In genomic region chr21:28635541-28635940, GRCh38 we compare ENCODE assay signal across 13 cellular contexts.
"Had no signal": no experiment of that assay in that cellular context is flagged by ENCODE, and none has a peak within 500 bp of the region (broad histone marks: within the 10 kb centered on the region; RNA-seq: fewer than 3 reads in every experiment).

No MANE protein-coding gene starts in this region.

- H3K4me1 Mint-ChIP-seq: nephron progenitor cell had no signal

- H3K27ac ChIP-seq: left lung had no signal

- H3K36me3 ChIP-seq: left lung, tibial nerve had no signal

- H3K27me3 Mint-ChIP-seq: activated CD8-positive, alpha-beta memory T cell treated with anti-CD3 and anti-CD28 coated beads, Interleukin-2, amount 10 ng/mL, durations not matched to agents 7 days and 5 days; activated T-cell treated with anti-CD3 and anti-CD28 coated beads, Interleukin-2, amount 50 U/mL, for 24 hours; T-cell had no signal

- H3K27ac Mint-ChIP-seq: activated CD8-positive, alpha-beta memory T cell treated with anti-CD3 and anti-CD28 coated beads, Interleukin-2, amount 10 ng/mL, durations not matched to agents 7 days and 5 days; activated naive CD4-positive, alpha-beta T cell treated with anti-CD3 and anti-CD28 coated beads, Interleukin-2, amount 50 U/mL, for 72 hours; activated T-cell treated with anti-CD3 and anti-CD28 coated beads, Interleukin-2, amount 50 U/mL, for 24 hours; nephron progenitor cell; T-cell had no signal

- H3K9me3 ChIP-seq: left lung, tibial nerve had no signal

- H3K4me1 ChIP-seq: left lung had no signal

- H3K4me3 ChIP-seq: left lung, tibial nerve had no signal

- DNase-seq: activated CD4-positive, alpha-beta T cell treated with anti-CD3 and anti-CD28 coated beads for 1 hour; activated CD4-positive, alpha-beta T cell treated with anti-CD3 and anti-CD28 coated beads, Interleukin-2, amount 50 U/mL, for 48 hours; activated CD8-positive, alpha-beta memory T cell treated with anti-CD3 and anti-CD28 coated beads, Interleukin-2, amount 10 ng/mL, durations not matched to agents 7 days and 5 days; activated effector memory CD4-positive, alpha-beta T cell treated with anti-CD3 and anti-CD28 coated beads, Interleukin-2, amount 50 U/mL, for 16 hours; activated T-cell treated with anti-CD3 and anti-CD28 coated beads, Interleukin-2, amount 50 U/mL, for 24 hours; amygdala; left lung; nephron progenitor cell; stimulated activated CD4-positive, alpha-beta T cell treated with anti-CD3 and anti-CD28 coated beads, Interleukin-4, amount 100 ng/mL, for 4 hours; T-cell; T1000 had no signal

- ATAC-seq: activated CD8-positive, alpha-beta memory T cell treated with anti-CD3 and anti-CD28 coated beads, Interleukin-2, amount 10 ng/mL, durations not matched to agents 7 days and 5 days; activated naive CD4-positive, alpha-beta T cell treated with anti-CD3 and anti-CD28 coated beads, Interleukin-2, amount 50 U/mL, for 72 hours; left lung; T-cell had no signal

- H3K27me3 ChIP-seq: left lung, tibial nerve had no signal

- H3K4me3 Mint-ChIP-seq: activated CD8-positive, alpha-beta memory T cell treated with anti-CD3 and anti-CD28 coated beads, Interleukin-2, amount 10 ng/mL, durations not matched to agents 7 days and 5 days; activated T-cell treated with anti-CD3 and anti-CD28 coated beads, Interleukin-2, amount 50 U/mL, for 24 hours; nephron progenitor cell; T-cell had no signal

- H3K9me3 Mint-ChIP-seq: activated T-cell treated with anti-CD3 and anti-CD28 coated beads, Interleukin-2, amount 50 U/mL, for 24 hours; nephron progenitor cell; T-cell had no signal
